Comparison of ENCODE assay signal across 2 cellular contexts in the genomic region with DNA sequence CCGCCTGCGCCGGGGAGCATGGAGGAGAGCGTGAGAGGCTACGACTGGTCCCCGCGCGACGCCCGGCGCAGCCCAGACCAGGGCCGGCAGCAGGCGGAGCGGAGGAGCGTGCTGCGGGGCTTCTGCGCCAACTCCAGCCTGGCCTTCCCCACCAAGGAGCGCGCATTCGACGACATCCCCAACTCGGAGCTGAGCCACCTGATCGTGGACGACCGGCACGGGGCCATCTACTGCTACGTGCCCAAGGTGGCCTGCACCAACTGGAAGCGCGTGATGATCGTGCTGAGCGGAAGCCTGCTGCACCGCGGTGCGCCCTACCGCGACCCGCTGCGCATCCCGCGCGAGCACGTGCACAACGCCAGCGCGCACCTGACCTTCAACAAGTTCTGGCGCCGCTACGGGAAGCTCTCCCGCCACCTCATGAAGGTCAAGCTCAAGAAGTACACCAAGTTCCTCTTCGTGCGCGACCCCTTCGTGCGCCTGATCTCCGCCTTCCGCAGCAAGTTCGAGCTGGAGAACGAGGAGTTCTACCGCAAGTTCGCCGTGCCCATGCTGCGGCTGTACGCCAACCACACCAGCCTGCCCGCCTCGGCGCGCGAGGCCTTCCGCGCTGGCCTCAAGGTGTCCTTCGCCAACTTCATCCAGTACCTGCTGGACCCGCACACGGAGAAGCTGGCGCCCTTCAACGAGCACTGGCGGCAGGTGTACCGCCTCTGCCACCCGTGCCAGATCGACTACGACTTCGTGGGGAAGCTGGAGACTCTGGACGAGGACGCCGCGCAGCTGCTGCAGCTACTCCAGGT.
A peak's percentile ranks its signal among the peaks of the same experiment; 100 is the strongest.
TF ChIP-seq lines count a peak whose summit lies in the region.

No MANE protein-coding gene starts in this region.

TF ChIP-seq in K562, 482 proteins besides CTCF, POLR2A, EP300 and RAD21 (continues in another document):
- TF ChIP-seq ZNF277 (CRISPR knock-in tag; IDR thresholded peaks at IDR 0.05; ENCODE audit: borderline replicate concordance) (no peak), ZNF655 (CRISPR knock-in tag; IDR thresholded peaks at IDR 0.05) (no peak), TCF15 (CRISPR knock-in tag; IDR thresholded peaks at IDR 0.05) (no peak), FIP1L1 (IDR thresholded peaks at IDR 0.05; ENCODE audit: low read depth, low read length, poor library complexity, severe bottlenecking) (peak; percentile 24), POLR2G (IDR thresholded peaks at IDR 0.05; ENCODE audit: low read depth, low read length) (0 out of 2 replicates have a peak, but pooled peaks have one; percentile 27), CHD2 (IDR thresholded peaks at IDR 0.05; ENCODE audit: low read depth, low read length) (no peak), SMARCE1 (IDR thresholded peaks at IDR 0.05) (no peak), HES1 (IDR thresholded peaks at IDR 0.05; ENCODE audit: low read depth) (no peak), SLC30A9 (CRISPR knock-in tag; IDR thresholded peaks at IDR 0.05) (no peak), TRIM25 (IDR thresholded peaks at IDR 0.05; ENCODE audit: borderline replicate concordance) (no peak)
- TF ChIP-seq, protein P1, sequence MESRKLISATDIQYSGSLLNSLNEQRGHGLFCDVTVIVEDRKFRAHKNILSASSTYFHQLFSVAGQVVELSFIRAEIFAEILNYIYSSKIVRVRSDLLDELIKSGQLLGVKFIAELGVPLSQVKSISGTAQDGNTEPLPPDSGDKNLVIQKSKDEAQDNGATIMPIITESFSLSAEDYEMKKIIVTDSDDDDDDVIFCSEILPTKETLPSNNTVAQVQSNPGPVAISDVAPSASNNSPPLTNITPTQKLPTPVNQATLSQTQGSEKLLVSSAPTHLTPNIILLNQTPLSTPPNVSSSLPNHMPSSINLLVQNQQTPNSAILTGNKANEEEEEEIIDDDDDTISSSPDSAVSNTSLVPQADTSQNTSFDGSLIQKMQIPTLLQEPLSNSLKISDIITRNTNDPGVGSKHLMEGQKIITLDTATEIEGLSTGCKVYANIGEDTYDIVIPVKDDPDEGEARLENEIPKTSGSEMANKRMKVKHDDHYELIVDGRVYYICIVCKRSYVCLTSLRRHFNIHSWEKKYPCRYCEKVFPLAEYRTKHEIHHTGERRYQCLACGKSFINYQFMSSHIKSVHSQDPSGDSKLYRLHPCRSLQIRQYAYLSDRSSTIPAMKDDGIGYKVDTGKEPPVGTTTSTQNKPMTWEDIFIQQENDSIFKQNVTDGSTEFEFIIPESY (CRISPR knock-in tag; IDR thresholded peaks at IDR 0.05): peak; percentile 83
- TF ChIP-seq, protein P2, sequence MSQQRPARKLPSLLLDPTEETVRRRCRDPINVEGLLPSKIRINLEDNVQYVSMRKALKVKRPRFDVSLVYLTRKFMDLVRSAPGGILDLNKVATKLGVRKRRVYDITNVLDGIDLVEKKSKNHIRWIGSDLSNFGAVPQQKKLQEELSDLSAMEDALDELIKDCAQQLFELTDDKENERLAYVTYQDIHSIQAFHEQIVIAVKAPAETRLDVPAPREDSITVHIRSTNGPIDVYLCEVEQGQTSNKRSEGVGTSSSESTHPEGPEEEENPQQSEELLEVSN (IDR thresholded peaks at IDR 0.05; ENCODE audit: borderline replicate concordance in 1 of 2, extremely low read depth in 1 of 2, insufficient read depth in 1 of 2, insufficient read length in 1 of 2, low read depth in 1 of 2, low read length in 1 of 2, poor library complexity in 1 of 2, severe bottlenecking in 1 of 2): no peak

TF ChIP-seq in HepG2, 621 proteins besides CTCF, POLR2A, EP300 and RAD21:
- TF ChIP-seq MLXIP (CRISPR knock-in tag; IDR thresholded peaks at IDR 0.05; ENCODE audit: borderline replicate concordance) (no peak), ZNF367 (CRISPR knock-in tag; IDR thresholded peaks at IDR 0.05; ENCODE audit: borderline replicate concordance) (no peak), NR1H2 (CRISPR knock-in tag; IDR thresholded peaks at IDR 0.05; ENCODE audit: borderline replicate concordance, low read depth) (no peak), ZNF512B (CRISPR knock-in tag; IDR thresholded peaks at IDR 0.05; ENCODE audit: borderline replicate concordance) (no peak), SNAPC5 (CRISPR knock-in tag; IDR thresholded peaks at IDR 0.05; ENCODE audit: borderline replicate concordance) (no peak), ZNF614 (CRISPR knock-in tag; IDR thresholded peaks at IDR 0.05; ENCODE audit: borderline replicate concordance) (no peak)
- TF ChIP-seq, protein P3, sequence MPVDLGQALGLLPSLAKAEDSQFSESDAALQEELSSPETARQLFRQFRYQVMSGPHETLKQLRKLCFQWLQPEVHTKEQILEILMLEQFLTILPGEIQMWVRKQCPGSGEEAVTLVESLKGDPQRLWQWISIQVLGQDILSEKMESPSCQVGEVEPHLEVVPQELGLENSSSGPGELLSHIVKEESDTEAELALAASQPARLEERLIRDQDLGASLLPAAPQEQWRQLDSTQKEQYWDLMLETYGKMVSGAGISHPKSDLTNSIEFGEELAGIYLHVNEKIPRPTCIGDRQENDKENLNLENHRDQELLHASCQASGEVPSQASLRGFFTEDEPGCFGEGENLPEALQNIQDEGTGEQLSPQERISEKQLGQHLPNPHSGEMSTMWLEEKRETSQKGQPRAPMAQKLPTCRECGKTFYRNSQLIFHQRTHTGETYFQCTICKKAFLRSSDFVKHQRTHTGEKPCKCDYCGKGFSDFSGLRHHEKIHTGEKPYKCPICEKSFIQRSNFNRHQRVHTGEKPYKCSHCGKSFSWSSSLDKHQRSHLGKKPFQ (CRISPR knock-in tag; IDR thresholded peaks at IDR 0.05; ENCODE audit: insufficient replicate concordance): no peak
- TF ChIP-seq, protein P4, sequence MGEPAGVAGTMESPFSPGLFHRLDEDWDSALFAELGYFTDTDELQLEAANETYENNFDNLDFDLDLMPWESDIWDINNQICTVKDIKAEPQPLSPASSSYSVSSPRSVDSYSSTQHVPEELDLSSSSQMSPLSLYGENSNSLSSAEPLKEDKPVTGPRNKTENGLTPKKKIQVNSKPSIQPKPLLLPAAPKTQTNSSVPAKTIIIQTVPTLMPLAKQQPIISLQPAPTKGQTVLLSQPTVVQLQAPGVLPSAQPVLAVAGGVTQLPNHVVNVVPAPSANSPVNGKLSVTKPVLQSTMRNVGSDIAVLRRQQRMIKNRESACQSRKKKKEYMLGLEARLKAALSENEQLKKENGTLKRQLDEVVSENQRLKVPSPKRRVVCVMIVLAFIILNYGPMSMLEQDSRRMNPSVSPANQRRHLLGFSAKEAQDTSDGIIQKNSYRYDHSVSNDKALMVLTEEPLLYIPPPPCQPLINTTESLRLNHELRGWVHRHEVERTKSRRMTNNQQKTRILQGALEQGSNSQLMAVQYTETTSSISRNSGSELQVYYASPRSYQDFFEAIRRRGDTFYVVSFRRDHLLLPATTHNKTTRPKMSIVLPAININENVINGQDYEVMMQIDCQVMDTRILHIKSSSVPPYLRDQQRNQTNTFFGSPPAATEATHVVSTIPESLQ (CRISPR knock-in tag; conservative IDR thresholded peaks at IDR 0.05): no peak
- TF ChIP-seq, protein P5, sequence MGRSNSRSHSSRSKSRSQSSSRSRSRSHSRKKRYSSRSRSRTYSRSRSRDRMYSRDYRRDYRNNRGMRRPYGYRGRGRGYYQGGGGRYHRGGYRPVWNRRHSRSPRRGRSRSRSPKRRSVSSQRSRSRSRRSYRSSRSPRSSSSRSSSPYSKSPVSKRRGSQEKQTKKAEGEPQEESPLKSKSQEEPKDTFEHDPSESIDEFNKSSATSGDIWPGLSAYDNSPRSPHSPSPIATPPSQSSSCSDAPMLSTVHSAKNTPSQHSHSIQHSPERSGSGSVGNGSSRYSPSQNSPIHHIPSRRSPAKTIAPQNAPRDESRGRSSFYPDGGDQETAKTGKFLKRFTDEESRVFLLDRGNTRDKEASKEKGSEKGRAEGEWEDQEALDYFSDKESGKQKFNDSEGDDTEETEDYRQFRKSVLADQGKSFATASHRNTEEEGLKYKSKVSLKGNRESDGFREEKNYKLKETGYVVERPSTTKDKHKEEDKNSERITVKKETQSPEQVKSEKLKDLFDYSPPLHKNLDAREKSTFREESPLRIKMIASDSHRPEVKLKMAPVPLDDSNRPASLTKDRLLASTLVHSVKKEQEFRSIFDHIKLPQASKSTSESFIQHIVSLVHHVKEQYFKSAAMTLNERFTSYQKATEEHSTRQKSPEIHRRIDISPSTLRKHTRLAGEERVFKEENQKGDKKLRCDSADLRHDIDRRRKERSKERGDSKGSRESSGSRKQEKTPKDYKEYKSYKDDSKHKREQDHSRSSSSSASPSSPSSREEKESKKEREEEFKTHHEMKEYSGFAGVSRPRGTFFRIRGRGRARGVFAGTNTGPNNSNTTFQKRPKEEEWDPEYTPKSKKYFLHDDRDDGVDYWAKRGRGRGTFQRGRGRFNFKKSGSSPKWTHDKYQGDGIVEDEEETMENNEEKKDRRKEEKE (IDR thresholded peaks at IDR 0.05): no peak
TF ChIP-seq in HepG2: peak in this region for 0.
